In the genomic region with DNA sequence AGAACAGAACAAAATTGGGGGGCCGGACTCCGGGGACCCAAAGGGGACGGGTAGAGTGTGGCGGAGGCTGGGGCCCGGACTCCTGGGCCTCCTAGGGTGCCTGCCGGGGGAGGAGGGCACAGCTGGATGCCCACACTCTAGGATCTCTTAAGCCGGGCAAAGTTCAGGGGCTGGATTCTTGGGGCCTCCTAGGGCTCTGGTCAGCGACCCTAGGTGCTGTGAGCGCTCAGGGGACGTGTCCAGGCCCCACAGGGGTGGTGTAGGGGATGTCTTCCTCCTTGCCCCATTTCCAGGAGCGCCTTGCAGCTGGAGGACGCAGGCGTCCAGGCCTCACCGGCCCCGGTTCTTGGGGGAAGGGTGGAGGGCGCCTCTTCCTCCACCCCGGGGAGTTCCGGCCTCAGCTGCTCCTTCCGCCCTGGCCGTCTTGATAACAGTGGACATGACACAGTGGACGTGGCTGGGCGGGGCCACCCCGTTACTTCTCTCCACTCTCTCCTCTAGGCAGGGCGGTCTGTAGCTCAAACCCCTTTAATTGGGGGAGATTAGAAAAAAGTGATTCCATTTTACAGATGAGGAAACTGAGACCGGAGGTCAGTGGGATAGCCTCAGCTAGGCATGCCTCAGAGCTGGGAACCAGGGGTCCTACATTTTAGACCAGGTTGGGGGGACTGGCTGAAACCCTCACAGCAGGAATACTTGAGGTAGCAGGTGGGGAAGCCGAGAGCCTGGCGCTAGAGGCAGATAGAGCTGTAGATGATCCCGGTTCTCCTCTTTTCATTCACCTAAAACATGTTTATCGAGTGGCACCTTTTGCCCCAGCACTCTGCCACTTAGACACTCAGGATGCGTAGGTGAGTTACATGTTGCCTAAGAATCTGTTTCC, we compare ENCODE assay signal across 1 cellular context.
TF ChIP-seq lines count a peak whose summit lies in the region.

No MANE protein-coding gene starts in this region.

TF ChIP-seq in A549, 52 proteins besides CTCF, POLR2A, EP300 and RAD21:
- TF ChIP-seq, protein P1, sequence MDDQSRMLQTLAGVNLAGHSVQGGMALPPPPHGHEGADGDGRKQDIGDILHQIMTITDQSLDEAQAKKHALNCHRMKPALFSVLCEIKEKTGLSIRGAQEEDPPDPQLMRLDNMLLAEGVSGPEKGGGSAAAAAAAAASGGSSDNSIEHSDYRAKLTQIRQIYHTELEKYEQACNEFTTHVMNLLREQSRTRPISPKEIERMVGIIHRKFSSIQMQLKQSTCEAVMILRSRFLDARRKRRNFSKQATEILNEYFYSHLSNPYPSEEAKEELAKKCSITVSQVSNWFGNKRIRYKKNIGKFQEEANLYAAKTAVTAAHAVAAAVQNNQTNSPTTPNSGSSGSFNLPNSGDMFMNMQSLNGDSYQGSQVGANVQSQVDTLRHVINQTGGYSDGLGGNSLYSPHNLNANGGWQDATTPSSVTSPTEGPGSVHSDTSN (IDR thresholded peaks at IDR 0.05), result no peak
- TF ChIP-seq SREBF2 (IDR thresholded peaks at IDR 0.05), result no peak
- TF ChIP-seq KDM1A (IDR thresholded peaks at IDR 0.05; ENCODE audit: low read depth), result no peak
